In the genomic region with DNA sequence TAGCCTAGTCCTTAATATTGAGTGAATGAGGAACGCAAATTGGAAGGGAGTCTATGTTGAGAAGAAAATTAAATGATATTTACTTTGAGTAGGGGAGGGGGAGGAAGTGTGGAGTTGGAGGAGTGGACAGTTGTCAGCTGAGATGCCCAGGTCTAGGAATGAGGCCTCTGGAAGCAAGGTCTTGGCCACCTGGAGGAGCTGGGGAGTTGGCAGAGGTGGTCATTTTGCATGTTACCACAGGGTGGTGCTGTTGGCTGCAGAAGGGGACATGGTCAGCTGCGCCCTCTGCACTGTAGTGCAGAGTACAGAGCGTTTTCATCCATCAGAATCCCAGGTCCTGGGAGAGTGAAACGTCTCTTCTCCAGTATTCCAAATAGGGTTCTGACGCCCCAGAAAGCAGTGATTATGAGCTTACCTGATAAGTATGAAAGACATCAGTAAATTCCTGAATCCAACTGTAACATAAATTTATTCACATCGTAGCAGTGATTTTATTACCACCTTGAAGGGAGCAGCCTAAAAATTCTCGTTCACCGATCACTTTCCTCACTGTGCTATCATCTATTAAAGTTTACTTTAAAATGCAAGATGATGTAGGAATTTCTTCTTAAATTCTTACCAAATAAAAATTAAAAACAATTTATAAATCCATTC, we compare ENCODE assay signal across 7 cellular contexts. TPM values are rescaled to one million over a fixed set of nuclear protein-coding genes. Genes with fewer than 3 reads are reported as not detected.
DNase-seq lines count a peak whose midpoint lies in the region; ATAC-seq and TF ChIP-seq lines count a peak whose summit lies in the region.

No MANE protein-coding gene starts in this region.

- H3K4me3 ChIP-seq in body of pancreas (no peak overlapping the region), iPS DF 6.9 (ENCODE audit: low read length) (no peak overlapping the region), spleen (no peak overlapping the region)

- peak; percentile 92 for TF ChIP-seq CTCF in RWPE1 (conservative IDR thresholded peaks at IDR 0.05; ENCODE audit: low read depth)
- TF ChIP-seq CTCF in body of pancreas (IDR thresholded peaks at IDR 0.05), result peak; percentile 68 to 95 (median 94)
- peak; percentile 13 to 74 (median 59) for TF ChIP-seq CTCF in spleen (IDR thresholded peaks at IDR 0.05 in 8 of 11, conservative IDR thresholded peaks at IDR 0.05 in 3 of 11)

- intact Hi-C loops in body of pancreas (cut with DNase I), result loop anchor here (5.0 kb wide), 1 partner anchor 372 kb away; no protein-coding TSS in a partner anchor
- intact Hi-C loops in spleen (cut with DNase I; ENCODE audit: low total_unique reads), result no loop called here

- 63 to 72% methylated on average over 8 of the region's 8 CpGs for WGBS in body of pancreas, 2 donors
- WGBS in iPS DF 6.9 (ENCODE audit: insufficient coverage, insufficient read length), result 100% methylated on average over 1 of the region's 8 CpGs
- WGBS in spleen, 5 donors, result 78 to 91% (median 86%) methylated on average over 8 of the region's 8 CpGs

- DNase-seq in ELR (ENCODE audit: low read depth) (peak; percentile 83), LHCN-M2 (ENCODE audit: low read depth) (peak; percentile 72), RWPE1 (ENCODE audit: low spot score) (peak; percentile 85), body of pancreas (peak; percentile 77 to 82 (median 78)), iPS DF 6.9 (ENCODE audit: low read depth, low spot score) (peak; percentile 82), spleen (no peak)

- no peaks in the 10 kb centered on the region for H3K27me3 ChIP-seq in body of pancreas
- no peaks in the 10 kb centered on the region for H3K27me3 ChIP-seq in iPS DF 6.9 (ENCODE audit: control insufficient read depth, insufficient read depth, low read length)
- no peaks in the 10 kb centered on the region for H3K27me3 ChIP-seq in spleen (replicated peaks in 1 of 7)

- CTCF ChIA-PET in RWPE1 (lab: Yijun Ruan, JAX), result interaction anchor here (0.5 to 2.2 kb wide), 29 partner anchors 9 to 1767 kb away, joined by 3 to 51 read pairs (median 4); no protein-coding TSS in a partner anchor

- TF ChIP-seq POLR2A in body of pancreas (IDR thresholded peaks at IDR 0.05) (no peak), spleen (IDR thresholded peaks at IDR 0.05) (no peak)

- peak; percentile 96 for ATAC-seq in body of pancreas
- no peak for ATAC-seq in HG03280 (IDR thresholded peaks at IDR 0.05; ENCODE audit: unreplicated experiment)

- no peaks in the 10 kb centered on the region for H3K9me3 ChIP-seq in body of pancreas
- H3K9me3 ChIP-seq in iPS DF 6.9 (ENCODE audit: control insufficient read depth, insufficient read depth, low read length), result no peaks in the 10 kb centered on the region
- no peaks in the 10 kb centered on the region for H3K9me3 ChIP-seq in spleen

- peak overlapping the region; percentile 57 for H3K27ac ChIP-seq in RWPE1
- peak overlapping the region in 1 of 4 donors; percentile 10 for H3K27ac ChIP-seq in body of pancreas
- H3K27ac ChIP-seq in iPS DF 6.9 (ENCODE audit: low read length), result no peak overlapping the region
- H3K27ac ChIP-seq in spleen, result no peak overlapping the region

- POLR2A ChIA-PET in RWPE1 (lab: Yijun Ruan, JAX; ENCODE audit: low non-redundant PET), result no interaction called here

- no peaks in the 10 kb centered on the region for H3K4me1 ChIP-seq in body of pancreas
- H3K4me1 ChIP-seq in iPS DF 6.9 (ENCODE audit: control insufficient read depth, insufficient read depth, low read length), result no peaks in the 10 kb centered on the region
- H3K4me1 ChIP-seq in spleen, result peaks cover 0 to 6% (median 0%) of the 10 kb centered on the region in 6 donors

- H3K36me3 ChIP-seq in body of pancreas (replicated peaks in 1 of 2; ENCODE audit: insufficient read depth in 1 of 2, low read depth in 2 of 2) (peaks cover 5 to 23% of the 10 kb centered on the region in 2 donors), iPS DF 6.9 (ENCODE audit: control insufficient read depth, insufficient read depth, low read length) (peaks cover 14% of the 10 kb centered on the region; the same call in 1 of the 2 replicates), spleen (peaks cover 2 to 100% (median 79%) of the 10 kb centered on the region in 6 donors)

RNA-seq across cellular contexts. Expression of a gene that starts 13.8 kb away (rescaled TPM):
- 257 and 295 TPM in 2 replicates for total RNA-seq in LHCN-M2 (2014; rRNA removed)
- polyA plus RNA-seq in LHCN-M2 (2012), result 562 TPM
- 100 to 1,000 TPM in 1 of 2 donors, 10 to 100 TPM in 1; 88.3 to 110 TPM for total RNA-seq in body of pancreas
- 100 to 1,000 TPM in 6 of 7 donors, 10 to 100 TPM in 1; 93.5 to 183 (median 160) TPM for total RNA-seq in spleen
- 100 to 1,000 TPM; 274 to 370 (median 289) TPM for polyA plus RNA-seq in spleen

RNA-seq across cellular contexts. Expression of a gene that starts 34.7 kb away (rescaled TPM):
- total RNA-seq in LHCN-M2 (2014; rRNA removed) (0.06 TPM in 1 of 2 replicates, not detected in the other), body of pancreas (under 1 TPM in 1 of 2 donors, not detected in 1; under 0.01 TPM), spleen (10 to 100 TPM in 1 of 7 donors, 1 to 10 TPM in 6; 2.5 to 11.7 (median 3.3) TPM)
- 0.10 TPM for polyA plus RNA-seq in LHCN-M2 (2012)
- 1 to 10 TPM; 2.2 to 6.3 (median 4.0) TPM for polyA plus RNA-seq in spleen

RNA-seq across cellular contexts. Expression of a gene that starts 50.8 kb away (rescaled TPM):
- total RNA-seq in LHCN-M2 (2014; rRNA removed) (313 and 316 TPM in 2 replicates), body of pancreas (100 to 1,000 TPM; 127 to 273 TPM), spleen (10 to 100 TPM in 2 of 7 donors, 1 to 10 TPM in 5; 7.6 to 12.5 (median 8.5) TPM)
- polyA plus RNA-seq in LHCN-M2 (2012), result 106 TPM
- 1 to 10 TPM; 2.0 to 5.7 (median 5.0) TPM for polyA plus RNA-seq in spleen

Comparison
In these comparisons a context has a peak if more than half of its experiments do, and no peak if none do; other contexts are left out.
1. RNA of a gene that starts 50.8 kb away (total RNA-seq): 313 to 316 TPM in LHCN-M2 and 127 to 273 TPM in body of pancreas; 7.6 to 12.5 TPM in spleen; every median in the first group is over 4 times any median in the second.
2. Peak in every context shown above with its lines, with median percentiles within 50 percentile points of each other: CTCF ChIP-seq.